Comparison of ENCODE assay signal across 8 cellular contexts in the genomic region with DNA sequence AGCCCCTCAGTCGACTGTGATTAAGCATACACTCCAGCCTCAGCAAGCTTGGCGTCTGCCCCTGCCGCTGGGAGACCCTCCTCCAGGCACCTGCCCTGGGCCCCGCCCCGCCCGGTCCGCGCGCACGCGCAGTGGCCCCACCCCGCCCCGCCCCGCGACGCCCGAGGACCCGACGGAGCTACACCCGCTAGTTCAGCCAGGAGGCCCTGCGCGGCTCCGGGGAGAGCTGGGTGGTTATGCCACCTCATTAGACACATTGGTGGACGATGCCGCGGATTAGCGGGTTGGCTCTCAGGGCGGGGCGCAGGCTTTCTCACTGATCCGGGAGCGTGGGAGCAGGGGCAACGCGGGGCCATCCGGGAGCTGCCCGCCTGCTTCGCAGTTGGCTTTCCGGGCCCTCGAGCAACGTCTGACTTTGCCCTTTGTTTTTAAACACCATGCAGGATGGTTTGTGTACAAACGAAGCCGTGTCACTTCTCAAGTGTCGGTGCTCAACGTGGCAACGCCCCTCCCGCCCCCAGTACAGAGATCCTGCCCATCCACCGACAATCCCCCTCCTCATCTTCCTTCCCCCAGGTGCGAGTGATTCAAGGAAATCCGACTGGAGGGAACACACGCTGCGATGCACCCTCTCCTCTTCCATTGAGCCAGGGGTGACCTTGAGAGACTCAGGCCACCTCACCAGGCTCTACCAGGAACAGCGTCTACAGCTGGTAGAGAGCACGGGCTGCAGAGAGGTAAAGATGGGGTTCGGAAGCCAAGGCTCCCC.
A peak's percentile ranks its signal among the peaks of the same experiment; 100 is the strongest.
DNase-seq lines count a peak whose midpoint lies in the region; ATAC-seq, FAIRE-seq and TF ChIP-seq lines count a peak whose summit lies in the region.

No MANE protein-coding gene starts in this region.

- H3K9ac ChIP-seq in MM.1S (ENCODE audit: low read length) (no peak overlapping the region; the same call in 1 of the 2 replicates), kidney (ENCODE audit: low read length in 2 of 2) (peak overlapping the region in 1 of 2 donors; percentile 51)

- peak overlapping the region; percentile 93 for H3K4me2 ChIP-seq in MM.1S (ENCODE audit: low read depth, low read length)

- peak; percentile 79 for ATAC-seq in GM19035 (IDR thresholded peaks at IDR 0.05; ENCODE audit: unreplicated experiment)

- H3K4me3 ChIP-seq in MM.1S (ENCODE audit: low read length) = peak overlapping the region; percentile 60
- peak overlapping the region; percentile 22 to 26 for H3K4me3 ChIP-seq in cardiac fibroblast (replicated peaks in 1 of 2; ENCODE audit: low read depth in 2 of 2, low read length in 2 of 2)
- H3K4me3 ChIP-seq in kidney (ENCODE audit: low read length in 2 of 2) = peak overlapping the region; percentile 68 to 73

- DNase-seq in MM.1S (peak; percentile 30), cardiac fibroblast (ENCODE audit: low read depth in 2 of 2) (peak in 1 of 2 donors; percentile 18), kidney (peak; percentile 86), GOT3 (lab: John Stamatoyannopoulos, UW) (no peak), KG1 (lab: John Stamatoyannopoulos, UW) (no peak)
- DNase-seq in activated CD4-positive, CD25-positive, alpha-beta regulatory T cell treated with anti-CD3 and anti-CD28 coated beads, Interleukin-2, amount 50 U/mL, for 72 hours = peak; percentile 76
- DNase-seq in stimulated activated CD4-positive, alpha-beta T cell treated with anti-CD3 and anti-CD28 coated beads, Interleukin-1b, Interleukin-23, amount 100 ng/mL, for 24 hours (ENCODE audit: low read depth in 4 of 4, low spot score in 1 of 4) = peak; percentile 45 to 61 (median 56)

- H3K27me3 ChIP-seq in MM.1S (replicated peaks; ENCODE audit: insufficient read depth, low read length) = no peaks in the 10 kb centered on the region

- no peaks in the 10 kb centered on the region for H3K9me2 ChIP-seq in MM.1S (replicated peaks; ENCODE audit: insufficient read depth, low read length)

- TF ChIP-seq CTCF in MM.1S (IDR thresholded peaks at IDR 0.05; ENCODE audit: low read length) (no peak), cardiac fibroblast (IDR thresholded peaks at IDR 0.05; ENCODE audit: low read depth, low read length) (no peak), kidney (IDR thresholded peaks at IDR 0.05; ENCODE audit: borderline replicate concordance, extremely low read depth, insufficient read depth) (no peak)

- H3K36me3 ChIP-seq in MM.1S (replicated peaks; ENCODE audit: insufficient read depth, low read length) (no peaks in the 10 kb centered on the region), kidney (ENCODE audit: control insufficient read depth in 1 of 2, insufficient read depth in 2 of 2, low read length in 2 of 2) (no peaks in the 10 kb centered on the region)

- H3K9me3 ChIP-seq in MM.1S (replicated peaks; ENCODE audit: insufficient read depth, low read length) (no peaks in the 10 kb centered on the region), kidney (ENCODE audit: control insufficient read depth in 1 of 2, low read length in 2 of 2) (peaks cover 0 to 3% of the 10 kb centered on the region in 2 donors)

- no peaks in the 10 kb centered on the region for H3F3A ChIP-seq in MM.1S (ENCODE audit: insufficient read depth, low read length)

- H3K4me1 ChIP-seq in MM.1S (ENCODE audit: low read length) = 0 out of 2 replicates have a peak, but pooled peaks cover 3% of the 10 kb centered on the region
- H3K4me1 ChIP-seq in kidney (ENCODE audit: control insufficient read depth in 1 of 2, insufficient read depth in 1 of 2, low read depth in 1 of 2, low read length in 2 of 2) = peaks cover 0 to 5% of the 10 kb centered on the region in 2 donors

- H3K79me2 ChIP-seq in MM.1S (ENCODE audit: low read length) = no peaks in the 10 kb centered on the region

- intact Hi-C loops in kidney (cut with DNase I) = no loop called here

- no peak for FAIRE-seq in kidney (lab: Jason Lieb, UNC)

- H3K27ac ChIP-seq in MM.1S (ENCODE audit: low read length) (no peak overlapping the region), kidney (ENCODE audit: low read depth in 2 of 2, low read length in 2 of 2) (no peak overlapping the region)

- H2AFZ ChIP-seq in MM.1S (ENCODE audit: low read length) = peak overlapping the region; percentile 88

- H4K20me1 ChIP-seq in MM.1S (ENCODE audit: insufficient read depth, low read length) = no peaks in the 10 kb centered on the region

Comparison
In these comparisons a context has a peak if more than half of its experiments do, and no peak if none do; other contexts are left out.
1. DNase-seq: peak in MM.1S (single experiment), activated CD4-positive, CD25-positive, alpha-beta regulatory T cell treated with anti-CD3 and anti-CD28 coated beads, Interleukin-2, amount 50 U/mL, for 72 hours (single experiment), kidney (single experiment) and stimulated activated CD4-positive, alpha-beta T cell treated with anti-CD3 and anti-CD28 coated beads, Interleukin-1b, Interleukin-23, amount 100 ng/mL, for 24 hours (4 of 4); none in GOT3 (single experiment) and KG1 (single experiment).
2. Peak in every context shown above with its lines, with median percentiles within 50 percentile points of each other: H3K4me3 ChIP-seq.